In the genomic region with DNA sequence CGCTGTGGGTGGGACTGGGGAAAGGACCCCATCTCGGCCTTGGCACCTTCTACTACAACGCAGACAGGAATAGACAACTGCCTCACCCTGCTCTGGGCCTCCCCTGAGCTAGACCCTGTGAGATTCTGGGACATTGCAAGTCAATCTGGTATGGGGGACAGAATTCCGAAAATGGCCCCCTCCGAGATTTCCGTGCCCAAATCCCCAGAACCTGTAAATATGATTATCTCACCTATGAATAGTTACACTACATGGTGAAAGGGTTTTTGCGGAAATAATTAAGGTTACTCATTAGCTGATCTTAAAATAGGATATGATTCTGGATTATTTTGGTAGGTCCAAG, we compare ENCODE assay signal across 8 cellular contexts.
DNase-seq lines count a peak whose midpoint lies in the region; ATAC-seq and TF ChIP-seq lines count a peak whose summit lies in the region.

No MANE protein-coding gene starts in this region.

- H3K27ac ChIP-seq in VCaP: peak overlapping the region; percentile 98

- no peak for ATAC-seq in HG03354 (IDR thresholded peaks at IDR 0.05; ENCODE audit: poor library complexity, severe bottlenecking, unreplicated experiment)
- ATAC-seq in GM18909 (IDR thresholded peaks at IDR 0.05; ENCODE audit: poor library complexity, unreplicated experiment): no peak

- TF ChIP-seq CTCF in GM12875 (IDR thresholded peaks at IDR 0.05; ENCODE audit: borderline replicate concordance, insufficient read depth, low read depth, low read length): no peak
- TF ChIP-seq CTCF in VCaP (conservative IDR thresholded peaks at IDR 0.05): no peak
- no peak for TF ChIP-seq CTCF in foreskin fibroblast (IDR thresholded peaks at IDR 0.05; ENCODE audit: low read depth, low read length)
- no peak for TF ChIP-seq CTCF in retinal pigment epithelial cell (conservative IDR thresholded peaks at IDR 0.05; ENCODE audit: low read depth, low read length)

- DNase-seq in foreskin fibroblast: no peak
- DNase-seq in retinal pigment epithelial cell (ENCODE audit: low read depth): no peak
- DNase-seq in NCI-H2227 treated with DMSO at 0.1 percent for 48 hours (lab: John Stamatoyannopoulos, UW): no peak
- no peak for DNase-seq in SW 1271 (lab: John Stamatoyannopoulos, UW)

- H3K4me3 ChIP-seq in GM12875 (ENCODE audit: low read depth, low read length): peak overlapping the region; percentile 78
- H3K4me3 ChIP-seq in foreskin fibroblast (ENCODE audit: low read depth in 1 of 2, low read length in 2 of 2): peak overlapping the region; percentile 56 to 90
- H3K4me3 ChIP-seq in retinal pigment epithelial cell (ENCODE audit: low read length): peak overlapping the region; percentile 81
